In the genomic region with DNA sequence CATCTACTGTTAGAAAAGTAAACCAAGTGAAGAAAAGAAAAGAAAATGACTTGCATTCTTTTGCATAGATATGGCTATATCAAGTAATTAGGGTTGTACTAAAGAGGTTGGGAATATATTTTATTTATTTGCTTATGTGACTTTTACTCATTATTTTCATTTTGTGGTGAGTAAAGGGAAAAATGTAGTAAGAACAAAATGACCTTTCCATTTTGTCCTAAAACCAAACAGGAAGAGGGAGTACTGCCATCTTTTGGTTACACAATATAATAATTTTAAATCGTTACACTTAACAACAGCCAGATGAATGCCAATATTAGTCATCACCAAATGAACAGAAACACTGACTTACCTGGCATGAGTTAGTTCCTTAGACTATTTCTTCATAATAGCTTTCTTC, we compare ENCODE assay signal across 8 cellular contexts. TPM values are rescaled to one million over a fixed set of nuclear protein-coding genes. Genes with fewer than 3 reads are reported as not detected.
DNase-seq lines count a peak whose midpoint lies in the region; ATAC-seq and TF ChIP-seq lines count a peak whose summit lies in the region.

No MANE protein-coding gene starts in this region.

- H3K27ac ChIP-seq in mammary epithelial cell (ENCODE audit: insufficient read depth, low read depth, low read length): peak overlapping the region; percentile 85
- no peak overlapping the region for H3K27ac ChIP-seq in effector memory CD4-positive, alpha-beta T cell (ENCODE audit: insufficient read depth, low read length, poor library complexity, severe bottlenecking)

- no peaks in the 10 kb centered on the region for H4K20me1 ChIP-seq in mammary epithelial cell (ENCODE audit: insufficient read depth, low read length)

- CTCF ChIA-PET in mammary epithelial cell (lab: Charles Lee; ENCODE audit: low non-redundant PET): interaction anchor here (1.4 kb wide), 1 partner anchor 68 kb away, joined by 11 read pairs; no protein-coding TSS in a partner anchor

- peaks cover 11% of the 10 kb centered on the region for H3K9me3 ChIP-seq in mammary epithelial cell (replicated peaks; ENCODE audit: insufficient read depth, low read length)
- no peaks in the 10 kb centered on the region for H3K9me3 ChIP-seq in effector memory CD4-positive, alpha-beta T cell (ENCODE audit: control insufficient read depth, low read length)

- peak overlapping the region; percentile 44 for H3K27ac Mint-ChIP-seq in osteocyte (ENCODE audit: unreplicated experiment)

- H3K4me2 ChIP-seq in mammary epithelial cell (ENCODE audit: insufficient read depth, low read depth, low read length): peak overlapping the region; percentile 69

- no peak overlapping the region for H3K4me3 Mint-ChIP-seq in osteocyte (ENCODE audit: unreplicated experiment)

- intact Hi-C loops in mammary epithelial cell (cut with micrococcal nuclease): loop anchor here (1.0 to 10.0 kb wide), 6 partner anchors 38 to 400 kb away; a partner anchor contains a TSS

- in situ Hi-C loops in mammary epithelial cell (cut with MboI; ENCODE audit: low sequenced_read_pairs in 2 of 2): no loop called here

- no peaks in the 10 kb centered on the region for H3K79me2 ChIP-seq in mammary epithelial cell (ENCODE audit: insufficient read depth, low read length)

- TF ChIP-seq CTCF in mammary epithelial cell (conservative IDR thresholded peaks at IDR 0.05 in 1 of 2, IDR thresholded peaks at IDR 0.05 in 1 of 2; ENCODE audit: extremely low read depth in 1 of 2, insufficient read depth in 1 of 2, low read depth in 1 of 2, low read length in 2 of 2): peak; percentile 29 to 36
- peak; percentile 61 for TF ChIP-seq CTCF in osteocyte (IDR thresholded peaks at IDR 0.05)

- H3K4me1 Mint-ChIP-seq in osteocyte (ENCODE audit: unreplicated experiment): peaks cover 26% of the 10 kb centered on the region

- no peaks in the 10 kb centered on the region for H3K27me3 Mint-ChIP-seq in osteocyte (ENCODE audit: unreplicated experiment)

- no TSS peak for BruUV-seq in mammary epithelial cell (replicated peaks; lab: Mats Ljungman, UMichigan)

- peak overlapping the region; percentile 52 for H3K9ac ChIP-seq in mammary epithelial cell (ENCODE audit: insufficient read depth, low read length)

- WGBS in mammary epithelial cell (ENCODE audit: low coverage, missing lambda C conversion rate): 0% methylated on average over 1 of the region's 1 CpG

- H3K27me3 ChIP-seq in mammary epithelial cell (ENCODE audit: insufficient read depth, low read length): no peaks in the 10 kb centered on the region
- no peaks in the 10 kb centered on the region for H3K27me3 ChIP-seq in H7 (ENCODE audit: control insufficient read depth, insufficient read depth, low read length)
- no peaks in the 10 kb centered on the region for H3K27me3 ChIP-seq in effector memory CD4-positive, alpha-beta T cell (replicated peaks; ENCODE audit: control insufficient read depth, insufficient read depth, low read length, poor library complexity, severe bottlenecking)

- H3K4me3 ChIP-seq in mammary epithelial cell (replicated peaks in 1 of 3; ENCODE audit: insufficient read depth in 1 of 3, low read depth in 2 of 3, low read length in 3 of 3) (peak overlapping the region in 1 of 3 experiments; percentile 25), H7 (ENCODE audit: insufficient read depth, low read depth, low read length) (no peak overlapping the region)
- no peak overlapping the region for H3K4me3 ChIP-seq in effector memory CD4-positive, alpha-beta T cell (ENCODE audit: insufficient read depth, low read depth, low read length, poor library complexity, severe bottlenecking)

- peaks cover 20% of the 10 kb centered on the region for H3K4me1 ChIP-seq in mammary epithelial cell (ENCODE audit: insufficient read depth, low read length)
- no peaks in the 10 kb centered on the region for H3K4me1 ChIP-seq in effector memory CD4-positive, alpha-beta T cell (ENCODE audit: control insufficient read depth, insufficient read depth, low read length, poor library complexity, severe bottlenecking)

- H3K36me3 Mint-ChIP-seq in osteocyte (ENCODE audit: unreplicated experiment): peaks cover 2% of the 10 kb centered on the region

- peaks cover 7% of the 10 kb centered on the region for H3K9me3 Mint-ChIP-seq in osteocyte (ENCODE audit: unreplicated experiment)

- H3K36me3 ChIP-seq in mammary epithelial cell (ENCODE audit: insufficient read depth, low read length) (no peaks in the 10 kb centered on the region), H7 (replicated peaks; ENCODE audit: control insufficient read depth, insufficient read depth, low read length) (no peaks in the 10 kb centered on the region)
- H3K36me3 ChIP-seq in effector memory CD4-positive, alpha-beta T cell (ENCODE audit: control insufficient read depth, insufficient read depth, low read length): no peaks in the 10 kb centered on the region

- peak overlapping the region; percentile 75 for H2AFZ ChIP-seq in mammary epithelial cell (ENCODE audit: low read depth, low read length)

- DNase-seq in LoVo (ENCODE audit: low spot score) (peak; percentile 44), mammary epithelial cell (peak; percentile 85), osteocyte (ENCODE audit: extremely low spot score, unreplicated experiment) (no peak), H7 (no peak)
- no peak for DNase-seq in activated CD4-positive, alpha-beta T cell treated with anti-CD3 and anti-CD28 coated beads, Interleukin-2, amount 50 U/mL, for 48 hours
- DNase-seq in effector memory CD4-positive, alpha-beta T cell: no peak

- ATAC-seq in GM18511 (IDR thresholded peaks at IDR 0.05; ENCODE audit: unreplicated experiment): peak; percentile 75
- ATAC-seq in HG03439 (IDR thresholded peaks at IDR 0.05; ENCODE audit: unreplicated experiment): no peak

- dilution Hi-C loops in mammary epithelial cell (cut with HindIII; ENCODE audit: low sequenced_read_pairs): no loop called here

RNA-seq across cellular contexts. Expression of a gene that starts 47.3 kb away (rescaled TPM):
- total RNA-seq in mammary epithelial cell (100 to 1,000 TPM in 1 of 2 donors, 10 to 100 TPM in 1; 69.2 to 142 TPM), osteocyte (97.7 and 98.8 TPM in 2 replicates)
- polyA plus RNA-seq in mammary epithelial cell: 98.3 TPM
- 40.6 TPM for polyA minus RNA-seq in mammary epithelial cell
- total RNA-seq in H7 (2014; rRNA removed; shearing (Covaris generic)): 189 and 220 TPM in 2 replicates

Comparison
In these comparisons a context has a peak if more than half of its experiments do, and no peak if none do; other contexts are left out.
1. DNase-seq: peak in LoVo (single experiment) and mammary epithelial cell (single experiment); none in osteocyte (single experiment), H7 (single experiment), activated CD4-positive, alpha-beta T cell treated with anti-CD3 and anti-CD28 coated beads, Interleukin-2, amount 50 U/mL, for 48 hours (0 of 2) and effector memory CD4-positive, alpha-beta T cell (0 of 3).